Comparison of ENCODE assay signal across 20 cellular contexts in the genomic region with DNA sequence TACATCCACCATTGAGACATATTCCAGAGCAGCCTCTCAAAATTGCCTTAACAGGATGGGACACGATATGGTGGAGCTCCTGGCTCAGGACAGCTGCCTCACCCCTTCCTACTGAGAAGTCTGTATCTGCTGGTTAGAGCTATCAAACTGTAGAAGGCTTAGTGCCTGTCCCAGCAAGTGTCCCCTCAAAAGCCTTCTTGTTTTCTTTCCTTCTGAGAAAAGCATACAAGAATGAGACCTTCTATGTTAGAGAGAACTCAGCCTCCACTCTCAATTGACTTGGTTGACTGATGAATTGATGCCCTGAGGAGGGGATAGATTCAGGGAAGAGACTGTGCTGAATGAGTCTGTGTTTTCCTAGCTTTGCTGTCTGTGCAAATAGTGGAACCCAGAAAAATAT.
"Had no signal": no experiment of that assay in that cellular context is flagged by ENCODE, and none has a peak within 500 bp of the region (broad histone marks: within the 10 kb centered on the region; RNA-seq: fewer than 3 reads in every experiment).

No MANE protein-coding gene starts in this region.

- DNase-seq: colonic mucosa; cortex of kidney; dermis blood vessel endothelial cell; dorsolateral prefrontal cortex; effector CD4-positive, alpha-beta T cell; effector CD8-positive, alpha-beta T cell; effector memory CD4-positive, alpha-beta T cell; effector memory CD8-positive, alpha-beta T cell; endodermal cell; erythroblast; esophagus squamous epithelium; foreskin fibroblast; foreskin keratinocyte; gastrocnemius medialis; glutamatergic neuron; head of caudate nucleus; heart left ventricle; heart right ventricle had no signal

- ATAC-seq: effector memory CD8-positive, alpha-beta T cell; esophagus mucosa; foreskin keratinocyte; gastrocnemius medialis; gastroesophageal sphincter; heart left ventricle; heart right ventricle had no signal
